1 cellular context compared by ENCODE assay signal in genomic region chr15:66622677-66623076, GRCh38.
TF ChIP-seq lines count a peak whose summit lies in the region.

No MANE protein-coding gene starts in this region.

TF ChIP-seq in K562, 482 proteins besides CTCF, POLR2A, EP300 and RAD21 (continued from another document):
- TF ChIP-seq FOXP4 (CRISPR knock-in tag; IDR thresholded peaks at IDR 0.05; ENCODE audit: borderline replicate concordance), result no peak
